Comparison of ENCODE assay signal across 10 cellular contexts in the genomic region with DNA sequence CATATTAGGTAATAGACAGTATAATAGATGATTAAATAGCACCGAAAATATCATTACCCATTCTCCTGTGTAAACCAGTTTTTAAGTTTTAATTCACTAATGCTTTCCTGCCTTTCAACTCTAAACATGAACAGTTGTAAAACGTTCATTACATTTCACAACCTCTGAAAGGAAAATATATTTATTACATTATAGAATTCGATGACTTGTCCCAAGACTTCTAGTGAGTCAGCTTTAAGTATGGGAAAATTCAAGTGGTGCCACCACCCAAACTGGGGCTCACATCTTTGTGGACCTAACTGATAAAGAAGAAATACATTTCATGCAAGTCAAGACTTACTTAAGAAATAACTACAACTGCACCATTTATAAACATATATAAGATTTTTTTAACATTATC. TPM values are rescaled to one million over a fixed set of nuclear protein-coding genes. Genes with fewer than 3 reads are reported as not detected.
DNase-seq lines count a peak whose midpoint lies in the region; ATAC-seq and TF ChIP-seq lines count a peak whose summit lies in the region.
"Had no signal": no experiment of that assay in that cellular context is flagged by ENCODE, and none has a peak within 500 bp of the region (broad histone marks: within the 10 kb centered on the region; RNA-seq: fewer than 3 reads in every experiment).

No MANE protein-coding gene starts in this region.

- peaks cover 50% of the 10 kb centered on the region for H3K4me1 Mint-ChIP-seq in CD4-positive, alpha-beta T cell (ENCODE audit: low read depth)

- 0 out of 2 replicates have a peak, but pooled peaks cover 2% of the 10 kb centered on the region for H3K36me3 ChIP-seq in KMS-11 (ENCODE audit: insufficient read depth)
- H3K36me3 ChIP-seq in kidney epithelial cell (ENCODE audit: control insufficient read depth, insufficient read depth, low read length) = no peaks in the 10 kb centered on the region
- H3K36me3 ChIP-seq in esophagus squamous epithelium = peaks cover 0 to 10% (median 3%) of the 10 kb centered on the region in 3 donors

- H3K27me3 Mint-ChIP-seq in CD4-positive, alpha-beta T cell = no peaks in the 10 kb centered on the region

- H3K4me1 ChIP-seq in KMS-11 (ENCODE audit: low read depth, poor library complexity, severe bottlenecking) = peaks cover 41% of the 10 kb centered on the region
- H3K4me1 ChIP-seq in esophagus squamous epithelium = peaks cover 0 to 38% (median 12%) of the 10 kb centered on the region in 3 donors

- WGBS in esophagus squamous epithelium, 2 donors = 31 to 33% methylated on average over 3 of the region's 3 CpGs

- CTCF ChIA-PET in CD4-positive, alpha-beta T cell (lab: Charles Lee) = no interaction called here

- H3K9me3 Mint-ChIP-seq in CD4-positive, alpha-beta T cell = no peaks in the 10 kb centered on the region

- peaks cover 17% of the 10 kb centered on the region for H3K36me3 Mint-ChIP-seq in CD4-positive, alpha-beta T cell (ENCODE audit: low read depth)

- no peak overlapping the region for H2AFZ ChIP-seq in KMS-11 (ENCODE audit: low read depth)

- peak overlapping the region; percentile 79 for H3K4me2 ChIP-seq in KMS-11

- peak overlapping the region; percentile 36 for H3K27ac Mint-ChIP-seq in CD4-positive, alpha-beta T cell

- TF ChIP-seq CTCF in CD4-positive, alpha-beta T cell (IDR thresholded peaks at IDR 0.05) = no peak
- TF ChIP-seq CTCF in KMS-11 (conservative IDR thresholded peaks at IDR 0.05; ENCODE audit: low read depth, low read length) = no peak
- TF ChIP-seq CTCF in kidney epithelial cell (IDR thresholded peaks at IDR 0.05; ENCODE audit: insufficient read depth, low read length, poor library complexity, severe bottlenecking) = no peak
- no peak for TF ChIP-seq CTCF in esophagus squamous epithelium (IDR thresholded peaks at IDR 0.05)

- no peak for TF ChIP-seq POLR2A in esophagus squamous epithelium (IDR thresholded peaks at IDR 0.05)

- H3K27ac ChIP-seq in CD4-positive, alpha-beta T cell (ENCODE audit: low read depth, low read length) = no peak overlapping the region
- H3K27ac ChIP-seq in KMS-11 (peak overlapping the region; percentile 94; the same call in 1 of the 2 replicates), esophagus squamous epithelium (no peak overlapping the region)

- intact Hi-C loops in CD4-positive, alpha-beta T cell (cut with DNase I, micrococcal nuclease) = loop anchor here in 1 of 2 experiments (5.0 kb wide), 1 partner anchor 120 kb away; a partner anchor contains a TSS
- intact Hi-C loops in esophagus squamous epithelium (cut with DNase I) = no loop called here

- no peak for ATAC-seq in CD4-positive, alpha-beta T cell (ENCODE audit: poor library complexity)
- ATAC-seq in GM21723 (IDR thresholded peaks at IDR 0.05; ENCODE audit: unreplicated experiment) = no peak

- no peaks in the 10 kb centered on the region for H4K20me1 ChIP-seq in KMS-11 (ENCODE audit: insufficient read depth)

- H3K79me2 ChIP-seq in KMS-11 (ENCODE audit: insufficient read depth, low read depth) = peaks cover 68% of the 10 kb centered on the region

- H3K27me3 ChIP-seq in CD4-positive, alpha-beta T cell (ENCODE audit: control insufficient read depth, insufficient read depth, low read length) = no peaks in the 10 kb centered on the region
- H3K27me3 ChIP-seq in KMS-11 (ENCODE audit: insufficient read depth, low read depth) (no peaks in the 10 kb centered on the region), kidney epithelial cell (ENCODE audit: control insufficient read depth, insufficient read depth, low read length) (no peaks in the 10 kb centered on the region), esophagus squamous epithelium (peaks cover 0 to 11% (median 0%) of the 10 kb centered on the region in 4 donors)

- H3K9ac ChIP-seq in KMS-11 = peak overlapping the region; percentile 87; the same call in 1 of the 2 replicates

- no peak overlapping the region for H3K4me3 ChIP-seq in KMS-11 (IDR thresholded peaks at IDR 0.05; ENCODE audit: insufficient read depth, low read depth, low read length)
- peak overlapping the region; percentile 11 for H3K4me3 ChIP-seq in kidney epithelial cell (ENCODE audit: low read depth, low read length)
- H3K4me3 ChIP-seq in esophagus squamous epithelium = no peak overlapping the region

- no peak for DNase-seq in CD4-positive, alpha-beta T cell
- DNase-seq in astrocyte of the hippocampus (ENCODE audit: low read depth, low spot score) (peak; percentile 19), kidney epithelial cell (ENCODE audit: low read depth) (no peak), COLO829 (ENCODE audit: low spot score) (no peak), hypothalamus (lab: John Stamatoyannopoulos, UW) (no peak), esophagus squamous epithelium (lab: John Stamatoyannopoulos, UW) (no peak)
- DNase-seq: NCI-H1092 treated with DMSO at 0.1 percent for 48 hours; stimulated activated naive CD4-positive, alpha-beta T cell treated with Interleukin-2 at 50 U/mL for 16 hours had no signal

- H3K9me3 ChIP-seq in CD4-positive, alpha-beta T cell (ENCODE audit: control insufficient read depth, low read length) = no peaks in the 10 kb centered on the region
- peaks cover 0 to 3% (median 0%) of the 10 kb centered on the region in 3 donors for H3K9me3 ChIP-seq in esophagus squamous epithelium

- H3K4me3 Mint-ChIP-seq in CD4-positive, alpha-beta T cell = peak overlapping the region; percentile 95

- POLR2A ChIA-PET in CD4-positive, alpha-beta T cell (lab: Charles Lee) = interaction anchor here (1.1 to 2.6 kb wide), 2 partner anchors 31 to 48 kb away, joined by 3 to 11 read pairs; a partner anchor contains a TSS

RNA-seq across cellular contexts. Expression of a gene that starts 2.0 kb away (rescaled TPM):
- total RNA-seq in CD4-positive, alpha-beta T cell = 10 to 100 TPM; 16.2 to 16.4 TPM
- total RNA-seq in kidney epithelial cell (13.8 and 20.9 TPM in 2 replicates), esophagus squamous epithelium (10 to 100 TPM in 1 of 4 donors, 1 to 10 TPM in 3; 4.9 to 14.7 (median 8.9) TPM)

RNA-seq across cellular contexts. Expression of a gene that starts 48.1 kb away (rescaled TPM):
- 10 to 100 TPM; 52.3 to 58.8 TPM for total RNA-seq in CD4-positive, alpha-beta T cell
- total RNA-seq in kidney epithelial cell = 23.1 and 39.2 TPM in 2 replicates
- total RNA-seq in esophagus squamous epithelium = 10 to 100 TPM; 50.4 to 94.8 (median 81.6) TPM

RNA-seq across cellular contexts. Expression of a gene that starts 48.5 kb away (rescaled TPM):
- 10 to 100 TPM; 16.1 to 18.2 TPM for total RNA-seq in CD4-positive, alpha-beta T cell
- 24.0 and 24.7 TPM in 2 replicates for total RNA-seq in kidney epithelial cell
- total RNA-seq in esophagus squamous epithelium = 10 to 100 TPM; 10.8 to 20.4 (median 14.9) TPM
